8 cellular contexts compared by ENCODE assay signal in the genomic region with DNA sequence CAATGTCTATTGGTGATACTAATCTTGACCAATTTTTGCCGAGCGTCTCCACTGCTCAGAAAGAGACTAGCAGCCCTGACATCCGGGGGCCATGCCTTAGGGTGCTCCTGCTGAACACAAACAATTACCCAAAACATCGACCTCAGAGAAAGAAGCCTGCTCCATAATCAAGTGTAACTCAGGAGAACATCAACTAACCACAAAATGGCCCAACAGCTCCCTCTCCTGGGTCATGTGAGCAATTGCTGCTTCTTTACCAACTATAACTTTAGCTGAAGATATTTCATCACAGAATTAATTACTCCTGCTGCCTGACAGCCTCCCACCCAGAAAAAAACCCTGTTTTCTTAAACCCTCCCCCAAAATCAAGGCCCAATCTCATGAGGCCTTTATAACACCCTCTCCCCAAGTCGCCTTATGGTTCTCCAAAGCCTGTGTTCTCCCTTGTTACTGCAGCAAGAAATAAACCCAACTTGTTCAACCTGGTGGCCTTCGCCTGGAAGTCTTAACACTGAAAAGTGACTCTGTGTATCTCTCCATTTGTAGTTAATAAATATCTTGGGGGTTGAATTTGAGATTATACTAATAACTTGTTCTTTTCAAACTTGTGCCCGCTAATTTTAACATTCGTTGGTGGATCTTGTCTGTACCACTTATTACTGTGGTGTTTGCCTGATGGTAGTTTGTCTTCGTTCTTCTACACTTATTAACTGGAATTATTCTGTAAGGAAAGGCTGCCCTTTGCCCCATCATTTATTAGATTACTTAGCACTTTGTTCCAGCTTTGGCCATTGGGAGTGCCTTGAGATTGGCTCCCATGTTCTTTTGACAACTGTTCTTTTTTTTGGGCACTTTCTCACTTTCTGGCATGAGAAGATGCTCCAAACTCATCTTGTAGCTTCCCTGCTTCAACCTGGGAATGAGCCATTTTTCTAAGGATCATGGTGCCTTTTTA. TPM values are rescaled to one million over a fixed set of nuclear protein-coding genes. Genes with fewer than 3 reads are reported as not detected.
DNase-seq lines count a peak whose midpoint lies in the region; ATAC-seq, FAIRE-seq and TF ChIP-seq lines count a peak whose summit lies in the region.

No MANE protein-coding gene starts in this region.

- H3K27me3 ChIP-seq in PC-3 (ENCODE audit: low read length): no peaks in the 10 kb centered on the region
- H3K27me3 ChIP-seq in esophagus squamous epithelium: peaks cover 0 to 8% (median 0%) of the 10 kb centered on the region in 4 donors

- no peaks in the 10 kb centered on the region for H3K9me3 ChIP-seq in PC-3 (ENCODE audit: low read length)
- H3K9me3 ChIP-seq in esophagus squamous epithelium: no peaks in the 10 kb centered on the region

- no peaks in the 10 kb centered on the region for H3K36me3 ChIP-seq in PC-3 (ENCODE audit: low read depth, low read length)
- no peaks in the 10 kb centered on the region for H3K36me3 ChIP-seq in esophagus squamous epithelium

- no peaks in the 10 kb centered on the region for H3K79me2 ChIP-seq in PC-3 (ENCODE audit: low read length)

- H3K9me2 ChIP-seq in PC-3 (replicated peaks; ENCODE audit: low read length): no peaks in the 10 kb centered on the region

- H3K4me1 ChIP-seq in PC-3 (ENCODE audit: insufficient read depth, low read length): no peaks in the 10 kb centered on the region; the same call in 1 of the 2 replicates
- no peaks in the 10 kb centered on the region for H3K4me1 ChIP-seq in esophagus squamous epithelium

- H3K27ac ChIP-seq in PC-3 (ENCODE audit: low read length) (no peak overlapping the region), esophagus squamous epithelium (no peak overlapping the region)

- no peaks in the 10 kb centered on the region for H3K36me3 Mint-ChIP-seq in nephron (ENCODE audit: low read depth)

- FAIRE-seq in GM12891 (lab: Jason Lieb, UNC): peak; percentile 90

- POLR2A ChIA-PET in PC-3 (lab: Charles Lee; ENCODE audit: unreplicated experiment): interaction anchor here (0.6 kb wide), 1 partner anchor 278 kb away, joined by 7 read pairs; no protein-coding TSS in a partner anchor

- intact Hi-C loops in PC-3 (cut with micrococcal nuclease) (loop anchor here (1.0 kb wide), 3 partner anchors 163 to 548 kb away; no protein-coding TSS in a partner anchor), esophagus squamous epithelium (cut with DNase I) (loop anchor here (10.0 kb wide), 2 partner anchors 172 to 282 kb away; no protein-coding TSS in a partner anchor)

- CTCF ChIA-PET in PC-3 (lab: Charles Lee): interaction anchor here (0.6 to 1.3 kb wide), 8 partner anchors 137 to 1842 kb away, joined by 3 to 14 read pairs (median 4); no protein-coding TSS in a partner anchor

- H3K27ac Mint-ChIP-seq in nephron: peak overlapping the region in 1 of 3 experiments; percentile 26

- WGBS in esophagus squamous epithelium, 2 donors: 37 to 53% methylated on average over 8 to 9 of the region's 9 CpGs

- DNase-seq in GM12891 (ENCODE audit: insufficient read length, low spot score) (peak; percentile 70), KG1 (lab: John Stamatoyannopoulos, UW) (peak; percentile 57), PC-3 (peak; percentile 78), activated T-cell treated with anti-CD3 and anti-CD28 coated beads for 48 hours (ENCODE audit: low read depth) (peak; percentile 45), esophagus squamous epithelium (lab: John Stamatoyannopoulos, UW) (no peak)
- DNase-seq in stimulated activated naive CD8-positive, alpha-beta T cell treated with anti-CD3 and anti-CD28 coated beads, Interleukin-15, Interleukin-2, amounts not matched to agents 100 U/mL and 50 U/mL, for 24 hours: peak; percentile 63

- peak; percentile 90 for TF ChIP-seq CTCF in PC-3 (conservative IDR thresholded peaks at IDR 0.05; ENCODE audit: low read depth, low read length)
- TF ChIP-seq CTCF in esophagus squamous epithelium (IDR thresholded peaks at IDR 0.05): peak; percentile 80 to 91 (median 84)
- TF ChIP-seq CTCF in nephron (IDR thresholded peaks at IDR 0.05; ENCODE audit: unreplicated experiment in 3 of 3): peak; percentile 86 to 90 (median 89)

- peak overlapping the region; percentile 40; the same call in 1 of the 2 replicates for H3K4me2 ChIP-seq in PC-3 (ENCODE audit: low read length)

- no peak overlapping the region for H3K4me3 Mint-ChIP-seq in nephron

- H3K27me3 Mint-ChIP-seq in nephron (ENCODE audit: low read depth): peaks cover 12% of the 10 kb centered on the region

- peak overlapping the region; percentile 39 for H2AFZ ChIP-seq in PC-3 (ENCODE audit: low read length)

- no peaks in the 10 kb centered on the region for H3K9me3 Mint-ChIP-seq in nephron

- peak; percentile 88 for ATAC-seq in PC-3
- ATAC-seq in stimulated activated naive CD8-positive, alpha-beta T cell treated with anti-CD3 and anti-CD28 coated beads, Interleukin-15, Interleukin-2, amounts not matched to agents 100 U/mL and 50 U/mL, for 24 hours: peak; percentile 65
- ATAC-seq in GM19324 (IDR thresholded peaks at IDR 0.05; ENCODE audit: low FRiP score, unreplicated experiment): no peak

- H3K4me3 ChIP-seq in PC-3 (ENCODE audit: low read length) (no peak overlapping the region), esophagus squamous epithelium (no peak overlapping the region)

- H3F3A ChIP-seq in PC-3 (ENCODE audit: low read length, unreplicated experiment): no peaks in the 10 kb centered on the region

- no peak overlapping the region for H3K9ac ChIP-seq in PC-3 (ENCODE audit: low read length)

- H3K4me1 Mint-ChIP-seq in nephron: no peaks in the 10 kb centered on the region

- TF ChIP-seq POLR2A in GM12891 (IDR thresholded peaks at IDR 0.05; ENCODE audit: low read depth, low read length) (no peak), esophagus squamous epithelium (IDR thresholded peaks at IDR 0.05) (no peak)

- no TSS peak for BruUV-seq in PC-3 (replicated peaks; lab: Mats Ljungman, UMichigan)

- H4K20me1 ChIP-seq in PC-3 (ENCODE audit: low read length): no peaks in the 10 kb centered on the region

TF ChIP-seq in GM12891, 5 proteins besides CTCF, POLR2A, EP300 and RAD21:
- no peak for TF ChIP-seq POU2F2 (IDR thresholded peaks at IDR 0.05; ENCODE audit: low read depth, low read length)
- no peak for TF ChIP-seq TAF1 (IDR thresholded peaks at IDR 0.05; ENCODE audit: low read depth, low read length)
- TF ChIP-seq PAX5 (IDR thresholded peaks at IDR 0.05; ENCODE audit: insufficient read depth, low read length, severe bottlenecking): no peak
- no peak for TF ChIP-seq POLR2AphosphoS5 (IDR thresholded peaks at IDR 0.05; ENCODE audit: low read depth, low read length)
- TF ChIP-seq SPI1 (IDR thresholded peaks at IDR 0.05; ENCODE audit: low read depth, low read length): no peak

RNA-seq across cellular contexts. Expression of gene RAMP3, which starts 21.2 kb away (rescaled TPM):
- not detected for polyA plus RNA-seq in GM12891 (2012; ENCODE audit: low read depth, missing spikeins)
- total RNA-seq in PC-3 (2014; rRNA removed) (not detected in 2 replicates), esophagus squamous epithelium (10 to 100 TPM in 2 of 4 donors, 1 to 10 TPM in 2; 7.1 to 35.9 (median 13.2) TPM)

RNA-seq across cellular contexts. Expression of gene TBRG4, which starts 24.9 kb away (rescaled TPM):
- 58.5 TPM for polyA plus RNA-seq in GM12891 (2012; ENCODE audit: low read depth, missing spikeins)
- total RNA-seq in PC-3 (2014; rRNA removed) (107 and 139 TPM in 2 replicates), esophagus squamous epithelium (10 to 100 TPM; 52.9 to 79.5 (median 65.4) TPM)

RNA-seq across cellular contexts. Expression of gene NACAD, which starts 47.6 kb away (rescaled TPM):
- 0.03 TPM for polyA plus RNA-seq in GM12891 (2012; ENCODE audit: low read depth, missing spikeins)
- total RNA-seq in PC-3 (2014; rRNA removed) (0.12 and 0.26 TPM in 2 replicates), esophagus squamous epithelium (1 to 10 TPM in 1 of 4 donors, under 1 TPM in 2, not detected in 1; 0.04 to 1.9 (median 0.62) TPM)
